Comparison of ENCODE assay signal across 1 cellular context in the genomic region with DNA sequence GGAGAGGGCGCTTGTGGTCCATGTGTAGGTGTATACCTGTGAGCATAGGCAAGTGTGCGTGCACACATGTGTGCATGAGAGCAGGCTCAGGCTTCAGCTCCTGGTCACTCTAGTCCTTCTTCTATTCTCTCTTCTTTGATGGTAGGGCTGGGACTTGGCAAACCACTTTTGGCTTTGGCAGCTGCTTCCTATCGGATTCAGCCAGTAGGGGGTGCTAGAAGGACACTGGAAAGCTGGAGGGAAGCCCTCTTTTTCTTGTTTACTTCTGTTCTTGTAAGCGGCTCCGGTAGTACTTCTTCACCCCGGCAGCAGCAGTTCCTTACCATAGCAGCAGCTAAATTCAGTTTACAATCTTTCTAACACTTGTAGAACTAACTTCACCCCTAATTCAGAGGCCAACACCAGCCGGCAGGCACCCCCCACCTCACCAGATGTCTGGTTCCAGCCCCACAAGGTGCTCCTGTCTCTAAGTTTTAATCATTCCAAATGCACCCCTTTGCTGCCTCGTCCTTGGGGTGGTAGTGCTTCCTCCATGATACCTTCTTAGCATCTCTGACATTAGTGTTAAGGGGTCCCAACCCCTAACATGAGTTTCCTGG.
TF ChIP-seq lines count a peak whose summit lies in the region.

No MANE protein-coding gene starts in this region.

TF ChIP-seq in IMR-90, 13 proteins besides CTCF, POLR2A, EP300 and RAD21 (continued from another document):
- TF ChIP-seq, protein P1, sequence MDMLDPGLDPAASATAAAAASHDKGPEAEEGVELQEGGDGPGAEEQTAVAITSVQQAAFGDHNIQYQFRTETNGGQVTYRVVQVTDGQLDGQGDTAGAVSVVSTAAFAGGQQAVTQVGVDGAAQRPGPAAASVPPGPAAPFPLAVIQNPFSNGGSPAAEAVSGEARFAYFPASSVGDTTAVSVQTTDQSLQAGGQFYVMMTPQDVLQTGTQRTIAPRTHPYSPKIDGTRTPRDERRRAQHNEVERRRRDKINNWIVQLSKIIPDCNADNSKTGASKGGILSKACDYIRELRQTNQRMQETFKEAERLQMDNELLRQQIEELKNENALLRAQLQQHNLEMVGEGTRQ (IDR thresholded peaks at IDR 0.05; ENCODE audit: low read depth, low read length): no peak
